ENCODE assay signal across 8 cellular contexts in the genomic region with DNA sequence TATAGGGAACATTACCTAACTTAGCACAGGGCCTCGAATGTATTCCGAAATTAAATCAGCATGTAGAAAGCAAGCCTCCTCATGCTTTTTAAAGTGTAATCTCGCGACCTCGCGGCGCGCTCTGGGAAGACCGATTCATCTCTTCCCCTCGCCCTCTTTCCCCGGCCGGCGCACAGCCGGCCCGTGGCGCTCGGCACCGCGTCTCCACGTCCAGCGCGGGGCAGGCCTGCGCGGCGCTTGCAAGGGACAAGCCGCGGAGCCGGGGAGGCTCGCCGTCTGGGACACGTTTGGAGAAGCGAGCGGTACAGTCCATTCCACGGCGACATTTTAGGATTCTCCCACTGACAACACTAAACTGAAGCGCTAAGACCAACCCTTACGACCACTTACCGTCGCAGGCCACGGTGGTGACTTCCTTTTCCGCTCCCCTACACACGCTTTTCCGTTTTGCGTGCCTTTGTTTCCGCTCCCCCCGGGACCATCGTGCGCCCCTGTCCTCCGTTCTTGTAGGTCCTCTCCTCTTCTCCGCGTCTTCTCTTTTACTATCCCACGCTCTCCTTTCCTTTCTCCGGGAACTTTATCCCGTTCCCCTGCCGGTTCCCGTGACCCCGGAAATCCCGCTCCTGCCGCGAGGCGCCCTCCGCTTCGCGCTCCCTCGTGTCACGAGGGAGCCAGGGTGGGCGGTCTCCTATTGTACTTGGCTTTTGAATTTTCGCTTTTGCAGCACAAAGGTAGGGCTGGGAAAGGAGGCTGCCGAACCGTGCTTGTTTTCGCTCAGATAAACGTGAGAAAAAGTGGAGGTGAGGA. TPM values are rescaled to one million over a fixed set of nuclear protein-coding genes. Genes with fewer than 3 reads are reported as not detected.
DNase-seq lines count a peak whose midpoint lies in the region; ATAC-seq and TF ChIP-seq lines count a peak whose summit lies in the region.

A gene with protein sequence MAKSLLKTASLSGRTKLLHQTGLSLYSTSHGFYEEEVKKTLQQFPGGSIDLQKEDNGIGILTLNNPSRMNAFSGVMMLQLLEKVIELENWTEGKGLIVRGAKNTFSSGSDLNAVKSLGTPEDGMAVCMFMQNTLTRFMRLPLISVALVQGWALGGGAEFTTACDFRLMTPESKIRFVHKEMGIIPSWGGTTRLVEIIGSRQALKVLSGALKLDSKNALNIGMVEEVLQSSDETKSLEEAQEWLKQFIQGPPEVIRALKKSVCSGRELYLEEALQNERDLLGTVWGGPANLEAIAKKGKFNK (minus strand): TSS at position 664 of the 807 bp plus-strand sequence. CDS start 12,581 bp downstream, outside the sequence.

- TF ChIP-seq CTCF in coronary artery (IDR thresholded peaks at IDR 0.05) = no peak

- peak within 1 kb of the TSS; percentile 74 to 82 for H3K27ac ChIP-seq in coronary artery

- H3K4me3 ChIP-seq in coronary artery = peak within 1 kb of the TSS; percentile 84

- ATAC-seq in GM19025 (IDR thresholded peaks at IDR 0.05; ENCODE audit: low read depth, unreplicated experiment) (peak; percentile 71), HG03196 (IDR thresholded peaks at IDR 0.05; ENCODE audit: unreplicated experiment) (peak; percentile 66), left lobe of liver (peak; percentile 81)

- DNase-seq in AG08396 (ENCODE audit: low spot score) = peak; percentile 75
- DNase-seq in NCI-H446 (lab: John Stamatoyannopoulos, UW) = peak; percentile 41 to 67
- peak; percentile 68 for DNase-seq in activated CD4-positive, CD25-positive, alpha-beta regulatory T cell treated with anti-CD3 and anti-CD28 coated beads, Interleukin-2, amount 50 U/mL, for 72 hours
- DNase-seq in coronary artery (ENCODE audit: low spot score) = peak; percentile 79
- peak; percentile 73 for DNase-seq in left lobe of liver (ENCODE audit: low spot score)
- DNase-seq in stimulated activated CD4-positive, alpha-beta T cell treated with anti-CD3 and anti-CD28 coated beads, Interleukin-2, amount 100 ng/mL, for 24 hours = peak; percentile 78

RNA-seq across cellular contexts. Expression of the gene that starts here (rescaled TPM):
- total RNA-seq in left lobe of liver = 36.6 TPM

Comparison
In these comparisons a context has a peak if more than half of its experiments do, and no peak if none do; other contexts are left out.
1. Peak in every context shown above with its lines: DNase-seq, ATAC-seq, H3K4me3 ChIP-seq and H3K27ac ChIP-seq.